ENCODE assay signal across 28 cellular contexts in genomic region chr11:129701706-129702105, GRCh38.
"Had no signal": no experiment of that assay in that cellular context is flagged by ENCODE, and none has a peak within 500 bp of the region (broad histone marks: within the 10 kb centered on the region; RNA-seq: fewer than 3 reads in every experiment).

No MANE protein-coding gene starts in this region.

- FAIRE-seq: endometrium, urothelium cell line had no signal

- H3K27me3 Mint-ChIP-seq: stimulated activated naive CD8-positive, alpha-beta T cell treated with anti-CD3 and anti-CD28 coated beads, Interleukin-15, Interleukin-2, amounts not matched to agents 100 ng/mL and 50 ng/mL, for 24 hours had no signal

- H3K4me3 Mint-ChIP-seq: effector memory CD8-positive, alpha-beta T cell; immature natural killer cell; memory B cell; mesothelial cell of epicardium; naive B cell; natural killer cell treated with Interleukin-12 subunit alpha and Interleukin-12 subunit beta and Interleukin-15 and Interleukin-18, amount 100 ng/mL, for 72 hours; neural crest cell; stimulated activated memory B cell treated with anti-CD40 and anti-IgM and Interleukin-4, amounts not matched to agents 10 μg/mL and 1 μg/mL and 100 μg/mL, for 72 hours; stimulated activated naive CD8-positive, alpha-beta T cell treated with anti-CD3 and anti-CD28 coated beads, Interleukin-15, Interleukin-2, amounts not matched to agents 100 ng/mL and 50 ng/mL, for 24 hours had no signal

- H3K36me3 Mint-ChIP-seq: immature natural killer cell; memory B cell; mesothelial cell of epicardium; naive B cell; natural killer cell treated with Interleukin-12 subunit alpha and Interleukin-12 subunit beta and Interleukin-15 and Interleukin-18, amount 100 ng/mL, for 72 hours; stimulated activated memory B cell treated with anti-CD40 and anti-IgM and Interleukin-4, amounts not matched to agents 10 μg/mL and 1 μg/mL and 100 μg/mL, for 72 hours had no signal

- H3K4me1 Mint-ChIP-seq: immature natural killer cell; memory B cell; naive B cell; stimulated activated memory B cell treated with anti-CD40 and anti-IgM and Interleukin-4, amounts not matched to agents 10 μg/mL and 1 μg/mL and 100 μg/mL, for 72 hours had no signal

- H3K9me3 Mint-ChIP-seq: effector memory CD8-positive, alpha-beta T cell; immature natural killer cell; memory B cell; mesothelial cell of epicardium; naive B cell; natural killer cell treated with Interleukin-12 subunit alpha and Interleukin-12 subunit beta and Interleukin-15 and Interleukin-18, amount 100 ng/mL, for 72 hours; stimulated activated naive CD8-positive, alpha-beta T cell treated with anti-CD3 and anti-CD28 coated beads, Interleukin-15, Interleukin-2, amounts not matched to agents 100 ng/mL and 50 ng/mL, for 24 hours had no signal

- H3K27ac Mint-ChIP-seq: effector memory CD8-positive, alpha-beta T cell; immature natural killer cell; memory B cell; mesothelial cell of epicardium; natural killer cell treated with Interleukin-12 subunit alpha and Interleukin-12 subunit beta and Interleukin-15 and Interleukin-18, amount 100 ng/mL, for 72 hours; stimulated activated memory B cell treated with anti-CD40 and anti-IgM and Interleukin-4, amounts not matched to agents 10 μg/mL and 1 μg/mL and 100 μg/mL, for 72 hours; stimulated activated naive CD8-positive, alpha-beta T cell treated with anti-CD3 and anti-CD28 coated beads, Interleukin-15, Interleukin-2, amounts not matched to agents 100 ng/mL and 50 ng/mL, for 24 hours had no signal

- H3K4me3 ChIP-seq: gastroesophageal sphincter, heart left ventricle, hepatocyte, lower lobe of right lung, mucosa of descending colon, prostate gland, right atrium auricular region, thoracic aorta, tibial nerve, upper lobe of left lung had no signal

- DNase-seq: cerebellar nuclear complex; cortex of kidney; effector memory CD8-positive, alpha-beta T cell; foreskin keratinocyte; heart left ventricle; immature natural killer cell; islet precursor cell; kidney glomerular epithelial cell; left ventricle myocardium superior; lower lobe of right lung; mucosa of descending colon; naive B cell; stimulated activated CD4-positive, alpha-beta T cell treated with anti-CD3 and anti-CD28 coated beads, Interleukin-4, amount 100 ng/mL, for 4 hours; upper lobe of left lung had no signal

- H3K36me3 ChIP-seq: gastroesophageal sphincter, heart left ventricle, lower lobe of right lung, prostate gland, right atrium auricular region, thoracic aorta, tibial nerve, upper lobe of left lung had no signal

- H3K27me3 ChIP-seq: foreskin keratinocyte, hepatocyte, right atrium auricular region, tibial nerve, upper lobe of left lung had no signal
